7 cellular contexts compared by ENCODE assay signal in genomic region chr1:43365678-43366077, GRCh38. TPM values are rescaled to one million over a fixed set of nuclear protein-coding genes. Genes with fewer than 3 reads are reported as not detected.
DNase-seq lines count a peak whose midpoint lies in the region; TF ChIP-seq lines count a peak whose summit lies in the region.
"Had no signal": no experiment of that assay in that cellular context is flagged by ENCODE, and none has a peak within 500 bp of the region (broad histone marks: within the 10 kb centered on the region; RNA-seq: fewer than 3 reads in every experiment).

No MANE protein-coding gene starts in this region.

- H3K27me3 ChIP-seq in endodermal cell (ENCODE audit: control insufficient read depth, insufficient read depth, low read length, poor library complexity, severe bottlenecking) (no peaks in the 10 kb centered on the region), stomach smooth muscle (ENCODE audit: control insufficient read depth in 1 of 2, insufficient read depth in 2 of 2, low read length in 2 of 2) (no peaks in the 10 kb centered on the region)
- H3K27me3 ChIP-seq: SJCRH30 had no signal

- H3K36me3 ChIP-seq in endodermal cell (ENCODE audit: control insufficient read depth, insufficient read depth, low read length) = peaks cover 35% of the 10 kb centered on the region
- peaks cover 22 to 36% of the 10 kb centered on the region in 2 donors for H3K36me3 ChIP-seq in stomach smooth muscle (ENCODE audit: control insufficient read depth in 2 of 2, insufficient read depth in 2 of 2, low read length in 2 of 2)

- H3K27ac Mint-ChIP-seq in activated CD4-positive, alpha-beta T cell treated with anti-CD3 and anti-CD28 coated beads, Interleukin-2, amount 10 ng/mL, durations not matched to agents 7 days and 5 days = peak overlapping the region; percentile 91
- H3K27ac Mint-ChIP-seq in endodermal cell = no peak overlapping the region

- in situ Hi-C loops in G401 (cut with HindIII; ENCODE audit: low sequenced_read_pairs) = no loop called here

- H3K4me1 Mint-ChIP-seq in activated CD4-positive, alpha-beta T cell treated with anti-CD3 and anti-CD28 coated beads, Interleukin-2, amount 10 ng/mL, durations not matched to agents 7 days and 5 days = peaks cover 61% of the 10 kb centered on the region
- H3K4me1 Mint-ChIP-seq in endodermal cell = peaks cover 30% of the 10 kb centered on the region

- TF ChIP-seq CTCF in endodermal cell (conservative IDR thresholded peaks at IDR 0.05) = no peak

- H3K9ac ChIP-seq in endodermal cell (ENCODE audit: extremely low read depth, low read length, poor library complexity, severe bottlenecking) (no peak overlapping the region), stomach smooth muscle (ENCODE audit: low read length in 2 of 2) (peak overlapping the region in 1 of 2 donors; percentile 36)

- POLR2A ChIA-PET in activated CD4-positive, alpha-beta T cell treated with anti-CD3 and anti-CD28 coated beads, Interleukin-2, amount 10 ng/mL, durations not matched to agents 7 days and 5 days (lab: Charles Lee) = no interaction called here

- 92 to 95% methylated on average over 2 of the region's 2 CpGs for WGBS in endodermal cell (ENCODE audit: insufficient coverage in 1 of 2, insufficient read length in 1 of 2), 2 experiments

- H3K4me3 ChIP-seq in endodermal cell (ENCODE audit: low read length) (no peak overlapping the region), stomach smooth muscle (ENCODE audit: low read length in 2 of 2) (no peak overlapping the region)
- H3K4me3 ChIP-seq: SJCRH30 had no signal

- no peaks in the 10 kb centered on the region for H3K9me3 ChIP-seq in endodermal cell (ENCODE audit: control insufficient read depth, low read length)
- H3K9me3 ChIP-seq in stomach smooth muscle (ENCODE audit: control insufficient read depth in 2 of 2, low read length in 2 of 2) = no peaks in the 10 kb centered on the region
- H3K9me3 ChIP-seq: SJCRH30 had no signal

- no peak overlapping the region for H3K27ac ChIP-seq in endodermal cell (ENCODE audit: low read depth, low read length)
- H3K27ac ChIP-seq in stomach smooth muscle (ENCODE audit: low read length) = peak overlapping the region; percentile 70
- H3K27ac ChIP-seq: SJCRH30 had no signal

- CTCF ChIA-PET in activated CD4-positive, alpha-beta T cell treated with anti-CD3 and anti-CD28 coated beads, Interleukin-2, amount 10 ng/mL, durations not matched to agents 7 days and 5 days (lab: Charles Lee) = interaction anchor here (1.5 kb wide), 1 partner anchor 25 kb away, joined by 4 read pairs; the partner anchor contains the start of genes MED8 and SZT2

- peak overlapping the region; percentile 94 for H3K4me3 Mint-ChIP-seq in activated CD4-positive, alpha-beta T cell treated with anti-CD3 and anti-CD28 coated beads, Interleukin-2, amount 10 ng/mL, durations not matched to agents 7 days and 5 days
- H3K4me3 Mint-ChIP-seq in endodermal cell = peak overlapping the region; percentile 60

- no peak for DNase-seq in activated CD4-positive, alpha-beta T cell treated with anti-CD3 and anti-CD28 coated beads, Interleukin-2, amount 10 ng/mL, durations not matched to agents 7 days and 5 days
- no peak for DNase-seq in activated CD4-positive, alpha-beta T cell treated with anti-CD3 and anti-CD28 coated beads for 48 hours
- DNase-seq in endodermal cell (no peak), G401 (ENCODE audit: low spot score) (no peak), COLO668 (lab: John Stamatoyannopoulos, UW; ENCODE audit: unreplicated experiment) (no peak)
- DNase-seq: SJCRH30 had no signal

- peaks cover 7% of the 10 kb centered on the region for H3K4me1 ChIP-seq in endodermal cell (ENCODE audit: control insufficient read depth, insufficient read depth, low read length)
- H3K4me1 ChIP-seq in stomach smooth muscle (ENCODE audit: control insufficient read depth, insufficient read depth, low read length) = peaks cover 23% of the 10 kb centered on the region

- peaks cover 59% of the 10 kb centered on the region for H3K36me3 Mint-ChIP-seq in activated CD4-positive, alpha-beta T cell treated with anti-CD3 and anti-CD28 coated beads, Interleukin-2, amount 10 ng/mL, durations not matched to agents 7 days and 5 days (ENCODE audit: low read depth)
- peaks cover 44% of the 10 kb centered on the region for H3K36me3 Mint-ChIP-seq in endodermal cell (ENCODE audit: low read depth)

- H3K27me3 Mint-ChIP-seq in activated CD4-positive, alpha-beta T cell treated with anti-CD3 and anti-CD28 coated beads, Interleukin-2, amount 10 ng/mL, durations not matched to agents 7 days and 5 days = no peaks in the 10 kb centered on the region
- H3K27me3 Mint-ChIP-seq in endodermal cell (ENCODE audit: insufficient read depth) = no peaks in the 10 kb centered on the region

- no peaks in the 10 kb centered on the region for H3K9me3 Mint-ChIP-seq in activated CD4-positive, alpha-beta T cell treated with anti-CD3 and anti-CD28 coated beads, Interleukin-2, amount 10 ng/mL, durations not matched to agents 7 days and 5 days
- H3K9me3 Mint-ChIP-seq in endodermal cell = no peaks in the 10 kb centered on the region

RNA-seq across cellular contexts. Expression of gene ELOVL1, which starts 2.1 kb away (rescaled TPM):
- total RNA-seq in activated CD4-positive, alpha-beta T cell treated with anti-CD3 and anti-CD28 coated beads, Interleukin-2, amount 10 ng/mL, durations not matched to agents 7 days and 5 days = 10 to 100 TPM; 77.1 to 85.0 TPM
- total RNA-seq in endodermal cell = 10 to 100 TPM; 24.4 to 28.3 TPM
- 25.1 TPM for polyA plus RNA-seq in endodermal cell (2013, experiment 1 of 2)
- 23.3 TPM for polyA plus RNA-seq in endodermal cell (2013, experiment 2 of 2)
- 65.2 and 69.7 TPM in 2 replicates for total RNA-seq in G401 (2014; rRNA removed; shearing (Covaris generic))

RNA-seq across cellular contexts. Expression of gene CDC20, which starts 6.9 kb away (rescaled TPM):
- 100 to 1,000 TPM; 176 to 188 TPM for total RNA-seq in activated CD4-positive, alpha-beta T cell treated with anti-CD3 and anti-CD28 coated beads, Interleukin-2, amount 10 ng/mL, durations not matched to agents 7 days and 5 days
- 100 to 1,000 TPM; 126 to 149 TPM for total RNA-seq in endodermal cell
- polyA plus RNA-seq in endodermal cell (2013, experiment 1 of 2) = 183 TPM
- 169 TPM for polyA plus RNA-seq in endodermal cell (2013, experiment 2 of 2)
- total RNA-seq in G401 (2014; rRNA removed; shearing (Covaris generic)) = 263 and 289 TPM in 2 replicates

RNA-seq across cellular contexts. Expression of gene MED8, which starts 23.9 kb away (rescaled TPM):
- 10 to 100 TPM; 30.2 to 33.3 TPM for total RNA-seq in activated CD4-positive, alpha-beta T cell treated with anti-CD3 and anti-CD28 coated beads, Interleukin-2, amount 10 ng/mL, durations not matched to agents 7 days and 5 days
- total RNA-seq in endodermal cell = 10 to 100 TPM; 16.1 to 18.8 TPM
- polyA plus RNA-seq in endodermal cell (2013, experiment 1 of 2) = 21.9 TPM
- 20.6 TPM for polyA plus RNA-seq in endodermal cell (2013, experiment 2 of 2)
- total RNA-seq in G401 (2014; rRNA removed; shearing (Covaris generic)) = 36.2 and 42.2 TPM in 2 replicates

RNA-seq across cellular contexts. Expression of gene SZT2, which starts 24.0 kb away (rescaled TPM):
- total RNA-seq in activated CD4-positive, alpha-beta T cell treated with anti-CD3 and anti-CD28 coated beads, Interleukin-2, amount 10 ng/mL, durations not matched to agents 7 days and 5 days = 10 to 100 TPM; 66.6 to 74.3 TPM
- total RNA-seq in endodermal cell = 10 to 100 TPM; 55.6 to 59.7 TPM
- polyA plus RNA-seq in endodermal cell (2013, experiment 1 of 2) = 13.6 TPM
- 12.3 TPM for polyA plus RNA-seq in endodermal cell (2013, experiment 2 of 2)
- total RNA-seq in G401 (2014; rRNA removed; shearing (Covaris generic)) = 4.4 and 7.0 TPM in 2 replicates

RNA-seq across cellular contexts. Expression of gene MPL, which starts 28.1 kb away (rescaled TPM):
- total RNA-seq in activated CD4-positive, alpha-beta T cell treated with anti-CD3 and anti-CD28 coated beads, Interleukin-2, amount 10 ng/mL, durations not matched to agents 7 days and 5 days = not detected
- total RNA-seq in endodermal cell = 1 to 10 TPM in 1 of 2 donors, under 1 TPM in 1; 0.64 to 1.2 TPM
- not detected for polyA plus RNA-seq in endodermal cell (2013, experiment 1 of 2)
- not detected for polyA plus RNA-seq in endodermal cell (2013, experiment 2 of 2)
- total RNA-seq in G401 (2014; rRNA removed; shearing (Covaris generic)) = not detected in 2 replicates
- total RNA-seq: SJCRH30 had no signal
